2 cellular contexts compared by ENCODE assay signal in the genomic region with DNA sequence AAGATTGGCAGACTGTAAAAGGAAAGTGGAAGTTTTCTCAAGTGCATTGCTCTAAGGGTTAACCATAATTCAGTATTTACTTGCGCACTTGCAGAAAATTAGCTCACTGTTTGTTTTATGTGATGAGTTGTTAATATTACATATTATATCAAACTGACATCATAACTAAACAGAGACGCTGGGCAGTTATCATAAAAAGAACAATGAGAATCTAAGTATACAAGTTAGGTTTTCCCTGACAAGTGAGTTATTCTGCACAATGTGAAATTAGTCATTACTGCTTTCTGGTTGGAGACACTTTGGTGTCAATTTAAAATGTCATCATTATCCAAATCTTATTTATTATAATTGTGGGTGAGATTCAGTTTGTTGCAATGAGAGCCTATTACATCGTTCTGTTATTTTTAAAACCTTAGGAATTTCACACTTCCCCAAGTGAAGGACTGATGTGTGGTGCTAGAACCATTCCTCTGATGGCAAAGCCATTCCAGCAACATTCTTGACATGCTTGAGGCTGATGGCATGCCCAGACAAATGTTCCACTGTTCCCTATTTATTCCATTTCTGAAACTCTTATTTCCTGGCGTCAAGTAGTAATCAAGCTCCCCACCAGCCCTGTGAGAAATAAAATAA.
TF ChIP-seq lines count a peak whose summit lies in the region.

No MANE protein-coding gene starts in this region.

TF ChIP-seq in SK-N-SH treated with all-trans-retinoic acid at 6 μM for 48 hours, 23 proteins besides CTCF, POLR2A, EP300 and RAD21 (continued from another document):
- TF ChIP-seq ZNF565 (CRISPR knock-in tag; conservative IDR thresholded peaks at IDR 0.05; ENCODE audit: low read depth) (no peak), PPARA (CRISPR knock-in tag; IDR thresholded peaks at IDR 0.05; ENCODE audit: borderline replicate concordance) (no peak), GLIS3 (CRISPR knock-in tag; IDR thresholded peaks at IDR 0.05) (no peak), BACH2 (CRISPR knock-in tag; IDR thresholded peaks at IDR 0.05; ENCODE audit: borderline replicate concordance) (no peak), OSR1 (CRISPR knock-in tag; IDR thresholded peaks at IDR 0.05) (no peak), ESRRG (CRISPR knock-in tag; IDR thresholded peaks at IDR 0.05) (no peak)
- TF ChIP-seq, protein P1, sequence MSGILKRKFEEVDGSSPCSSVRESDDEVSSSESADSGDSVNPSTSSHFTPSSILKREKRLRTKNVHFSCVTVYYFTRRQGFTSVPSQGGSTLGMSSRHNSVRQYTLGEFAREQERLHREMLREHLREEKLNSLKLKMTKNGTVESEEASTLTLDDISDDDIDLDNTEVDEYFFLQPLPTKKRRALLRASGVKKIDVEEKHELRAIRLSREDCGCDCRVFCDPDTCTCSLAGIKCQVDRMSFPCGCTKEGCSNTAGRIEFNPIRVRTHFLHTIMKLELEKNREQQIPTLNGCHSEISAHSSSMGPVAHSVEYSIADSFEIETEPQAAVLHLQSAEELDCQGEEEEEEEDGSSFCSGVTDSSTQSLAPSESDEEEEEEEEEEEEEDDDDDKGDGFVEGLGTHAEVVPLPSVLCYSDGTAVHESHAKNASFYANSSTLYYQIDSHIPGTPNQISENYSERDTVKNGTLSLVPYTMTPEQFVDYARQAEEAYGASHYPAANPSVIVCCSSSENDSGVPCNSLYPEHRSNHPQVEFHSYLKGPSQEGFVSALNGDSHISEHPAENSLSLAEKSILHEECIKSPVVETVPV (CRISPR knock-in tag; IDR thresholded peaks at IDR 0.05): no peak
- TF ChIP-seq, protein P2, sequence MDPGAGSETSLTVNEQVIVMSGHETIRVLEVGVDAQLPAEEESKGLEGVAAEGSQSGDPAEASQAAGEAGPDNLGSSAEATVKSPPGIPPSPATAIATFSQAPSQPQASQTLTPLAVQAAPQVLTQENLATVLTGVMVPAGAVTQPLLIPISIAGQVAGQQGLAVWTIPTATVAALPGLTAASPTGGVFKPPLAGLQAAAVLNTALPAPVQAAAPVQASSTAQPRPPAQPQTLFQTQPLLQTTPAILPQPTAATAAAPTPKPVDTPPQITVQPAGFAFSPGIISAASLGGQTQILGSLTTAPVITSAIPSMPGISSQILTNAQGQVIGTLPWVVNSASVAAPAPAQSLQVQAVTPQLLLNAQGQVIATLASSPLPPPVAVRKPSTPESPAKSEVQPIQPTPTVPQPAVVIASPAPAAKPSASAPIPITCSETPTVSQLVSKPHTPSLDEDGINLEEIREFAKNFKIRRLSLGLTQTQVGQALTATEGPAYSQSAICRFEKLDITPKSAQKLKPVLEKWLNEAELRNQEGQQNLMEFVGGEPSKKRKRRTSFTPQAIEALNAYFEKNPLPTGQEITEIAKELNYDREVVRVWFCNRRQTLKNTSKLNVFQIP (CRISPR knock-in tag; IDR thresholded peaks at IDR 0.05; ENCODE audit: borderline replicate concordance, low read depth): no peak

TF ChIP-seq in WTC11, 78 proteins besides CTCF, POLR2A, EP300 and RAD21 (continued from another document):
- TF ChIP-seq, protein P3, sequence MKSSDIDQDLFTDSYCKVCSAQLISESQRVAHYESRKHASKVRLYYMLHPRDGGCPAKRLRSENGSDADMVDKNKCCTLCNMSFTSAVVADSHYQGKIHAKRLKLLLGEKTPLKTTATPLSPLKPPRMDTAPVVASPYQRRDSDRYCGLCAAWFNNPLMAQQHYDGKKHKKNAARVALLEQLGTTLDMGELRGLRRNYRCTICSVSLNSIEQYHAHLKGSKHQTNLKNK (CRISPR knock-in tag; IDR thresholded peaks at IDR 0.05): no peak
- TF ChIP-seq, protein P4, sequence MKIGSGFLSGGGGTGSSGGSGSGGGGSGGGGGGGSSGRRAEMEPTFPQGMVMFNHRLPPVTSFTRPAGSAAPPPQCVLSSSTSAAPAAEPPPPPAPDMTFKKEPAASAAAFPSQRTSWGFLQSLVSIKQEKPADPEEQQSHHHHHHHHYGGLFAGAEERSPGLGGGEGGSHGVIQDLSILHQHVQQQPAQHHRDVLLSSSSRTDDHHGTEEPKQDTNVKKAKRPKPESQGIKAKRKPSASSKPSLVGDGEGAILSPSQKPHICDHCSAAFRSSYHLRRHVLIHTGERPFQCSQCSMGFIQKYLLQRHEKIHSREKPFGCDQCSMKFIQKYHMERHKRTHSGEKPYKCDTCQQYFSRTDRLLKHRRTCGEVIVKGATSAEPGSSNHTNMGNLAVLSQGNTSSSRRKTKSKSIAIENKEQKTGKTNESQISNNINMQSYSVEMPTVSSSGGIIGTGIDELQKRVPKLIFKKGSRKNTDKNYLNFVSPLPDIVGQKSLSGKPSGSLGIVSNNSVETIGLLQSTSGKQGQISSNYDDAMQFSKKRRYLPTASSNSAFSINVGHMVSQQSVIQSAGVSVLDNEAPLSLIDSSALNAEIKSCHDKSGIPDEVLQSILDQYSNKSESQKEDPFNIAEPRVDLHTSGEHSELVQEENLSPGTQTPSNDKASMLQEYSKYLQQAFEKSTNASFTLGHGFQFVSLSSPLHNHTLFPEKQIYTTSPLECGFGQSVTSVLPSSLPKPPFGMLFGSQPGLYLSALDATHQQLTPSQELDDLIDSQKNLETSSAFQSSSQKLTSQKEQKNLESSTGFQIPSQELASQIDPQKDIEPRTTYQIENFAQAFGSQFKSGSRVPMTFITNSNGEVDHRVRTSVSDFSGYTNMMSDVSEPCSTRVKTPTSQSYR (CRISPR knock-in tag; IDR thresholded peaks at IDR 0.05): no peak
- TF ChIP-seq SP1 (CRISPR knock-in tag; conservative IDR thresholded peaks at IDR 0.05): no peak
- TF ChIP-seq, protein P5, sequence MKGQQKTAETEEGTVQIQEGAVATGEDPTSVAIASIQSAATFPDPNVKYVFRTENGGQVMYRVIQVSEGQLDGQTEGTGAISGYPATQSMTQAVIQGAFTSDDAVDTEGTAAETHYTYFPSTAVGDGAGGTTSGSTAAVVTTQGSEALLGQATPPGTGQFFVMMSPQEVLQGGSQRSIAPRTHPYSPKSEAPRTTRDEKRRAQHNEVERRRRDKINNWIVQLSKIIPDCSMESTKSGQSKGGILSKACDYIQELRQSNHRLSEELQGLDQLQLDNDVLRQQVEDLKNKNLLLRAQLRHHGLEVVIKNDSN (CRISPR knock-in tag; IDR thresholded peaks at IDR 0.05): no peak
- no peak for TF ChIP-seq ZNF416 (CRISPR knock-in tag; IDR thresholded peaks at IDR 0.05)
- TF ChIP-seq, protein P6, sequence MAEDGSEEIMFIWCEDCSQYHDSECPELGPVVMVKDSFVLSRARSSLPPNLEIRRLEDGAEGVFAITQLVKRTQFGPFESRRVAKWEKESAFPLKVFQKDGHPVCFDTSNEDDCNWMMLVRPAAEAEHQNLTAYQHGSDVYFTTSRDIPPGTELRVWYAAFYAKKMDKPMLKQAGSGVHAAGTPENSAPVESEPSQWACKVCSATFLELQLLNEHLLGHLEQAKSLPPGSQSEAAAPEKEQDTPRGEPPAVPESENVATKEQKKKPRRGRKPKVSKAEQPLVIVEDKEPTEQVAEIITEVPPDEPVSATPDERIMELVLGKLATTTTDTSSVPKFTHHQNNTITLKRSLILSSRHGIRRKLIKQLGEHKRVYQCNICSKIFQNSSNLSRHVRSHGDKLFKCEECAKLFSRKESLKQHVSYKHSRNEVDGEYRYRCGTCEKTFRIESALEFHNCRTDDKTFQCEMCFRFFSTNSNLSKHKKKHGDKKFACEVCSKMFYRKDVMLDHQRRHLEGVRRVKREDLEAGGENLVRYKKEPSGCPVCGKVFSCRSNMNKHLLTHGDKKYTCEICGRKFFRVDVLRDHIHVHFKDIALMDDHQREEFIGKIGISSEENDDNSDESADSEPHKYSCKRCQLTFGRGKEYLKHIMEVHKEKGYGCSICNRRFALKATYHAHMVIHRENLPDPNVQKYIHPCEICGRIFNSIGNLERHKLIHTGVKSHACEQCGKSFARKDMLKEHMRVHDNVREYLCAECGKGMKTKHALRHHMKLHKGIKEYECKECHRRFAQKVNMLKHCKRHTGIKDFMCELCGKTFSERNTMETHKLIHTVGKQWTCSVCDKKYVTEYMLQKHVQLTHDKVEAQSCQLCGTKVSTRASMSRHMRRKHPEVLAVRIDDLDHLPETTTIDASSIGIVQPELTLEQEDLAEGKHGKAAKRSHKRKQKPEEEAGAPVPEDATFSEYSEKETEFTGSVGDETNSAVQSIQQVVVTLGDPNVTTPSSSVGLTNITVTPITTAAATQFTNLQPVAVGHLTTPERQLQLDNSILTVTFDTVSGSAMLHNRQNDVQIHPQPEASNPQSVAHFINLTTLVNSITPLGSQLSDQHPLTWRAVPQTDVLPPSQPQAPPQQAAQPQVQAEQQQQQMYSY (CRISPR knock-in tag; IDR thresholded peaks at IDR 0.05): no peak
